15 cellular contexts compared by ENCODE assay signal in the genomic region with DNA sequence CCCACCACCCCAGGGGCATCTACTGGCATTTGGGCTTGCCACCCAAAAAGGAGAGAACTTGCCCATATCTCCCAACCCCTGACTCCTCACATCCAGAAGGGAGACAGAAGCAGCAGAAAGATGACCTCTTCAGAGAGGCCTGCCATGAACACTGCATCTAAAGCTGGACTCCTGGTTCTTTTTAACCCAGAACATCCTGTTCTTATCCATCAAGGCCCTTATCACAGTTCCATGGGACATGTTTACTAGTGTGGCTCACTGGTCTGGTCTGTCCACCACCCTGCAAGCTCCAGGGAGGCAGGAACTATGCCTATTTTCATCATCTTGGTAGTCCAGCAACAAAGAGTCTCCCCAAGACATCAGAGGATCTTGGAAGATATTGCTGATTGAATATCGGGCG.
"Had no signal": no experiment of that assay in that cellular context is flagged by ENCODE, and none has a peak within 500 bp of the region (broad histone marks: within the 10 kb centered on the region; RNA-seq: fewer than 3 reads in every experiment).

No MANE protein-coding gene starts in this region.

- DNase-seq: activated B cell treated with CpG ODN at 0.5 μM for 24 hours; activated CD4-positive, alpha-beta T cell treated with anti-CD3 and anti-CD28 coated beads, Interleukin-2, amount 10 ng/mL, durations not matched to agents 24 days and 14 days; activated naive CD4-positive, alpha-beta T cell treated with anti-CD3 and anti-CD28 coated beads for 36 hours; activated T-cell treated with anti-CD3 and anti-CD28 coated beads for 4 hours; body of pancreas; hippocampal formation; kidney glomerular epithelial cell; lower lobe of right lung; naive B cell; pancreas; retina; upper lobe of right lung had no signal

- H3K36me3 ChIP-seq: pancreas, upper lobe of right lung had no signal

- H3K27me3 ChIP-seq: body of pancreas, pancreas, upper lobe of right lung had no signal

- H3K9me3 ChIP-seq: body of pancreas, lower lobe of right lung, pancreas, upper lobe of right lung had no signal

- ATAC-seq: activated T-helper 17 cell treated with anti-CD3 and anti-CD28 coated beads, Interleukin-2, amount 50 U/mL, for 72 hours; body of pancreas; lower lobe of right lung; pancreas; SK-N-SH treated with all-trans-retinoic acid at 6 μM for 48 hours; upper lobe of right lung had no signal

- H3K4me3 ChIP-seq: body of pancreas, lower lobe of right lung, pancreas, smooth muscle cell, upper lobe of right lung had no signal

- H3K27ac ChIP-seq: lower lobe of right lung, upper lobe of right lung had no signal
